35 cellular contexts compared by ENCODE assay signal in the genomic region with DNA sequence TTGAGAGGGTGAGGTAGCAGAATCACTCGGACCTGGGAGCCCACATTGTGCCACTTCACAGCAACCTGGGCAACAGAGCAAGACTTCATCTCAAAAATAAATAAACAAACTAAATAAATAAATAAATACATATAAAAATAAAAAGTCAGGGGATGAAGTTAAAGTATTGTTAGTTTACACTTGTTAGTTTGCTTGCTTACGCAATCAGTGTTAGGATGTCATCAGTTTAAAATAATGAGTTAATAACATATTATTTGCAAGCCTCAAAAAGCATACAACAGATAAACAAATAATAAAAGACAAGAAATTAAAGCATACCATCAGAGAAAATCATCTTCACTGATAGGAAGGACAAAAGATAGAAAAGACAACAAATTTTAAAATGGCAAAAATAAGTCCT.
"Had no signal": no experiment of that assay in that cellular context is flagged by ENCODE, and none has a peak within 500 bp of the region (broad histone marks: within the 10 kb centered on the region; RNA-seq: fewer than 3 reads in every experiment).

No MANE protein-coding gene starts in this region.

- H3K4me3 ChIP-seq: MG63 had no signal

- H3K9me3 ChIP-seq: MG63 had no signal

- DNase-seq: Kasumi-1, MG63, MM.1S, MV-4-11, NCI-H1048, NCI-H1092, NCI-H1105, NCI-H1105 treated with DMSO at 0.1 percent for 48 hours, NCI-H1417, NCI-H1417 treated with DMSO at 0.1 percent for 48 hours, NCI-H1436, NCI-H1436 treated with DMSO at 0.1 percent for 48 hours, NCI-H146, NCI-H1694, NCI-H1694 treated with DMSO at 0.1 percent for 48 hours, NCI-H187, NCI-H187 treated with DMSO at 0.1 percent for 48 hours, NCI-H1930, NCI-H2029, NCI-H2029 treated with DMSO at 0.1 percent for 48 hours, NCI-H2081, NCI-H2081 treated with DMSO at 0.1 percent for 48 hours, NCI-H2107, NCI-H2171, NCI-H2171 treated with DMSO at 0.1 percent for 48 hours, NCI-H2227 treated with DMSO at 0.1 percent for 48 hours, NCI-H226, NCI-H345, NCI-H446, NCI-H446 treated with DMSO at 0.1 percent for 48 hours, NCI-H510A, NCI-H510A treated with DMSO at 0.1 percent for 48 hours, NCI-H524, NCI-H524 treated with DMSO at 0.1 percent for 48 hours, NCI-H526 had no signal

- H3K36me3 ChIP-seq: MG63 had no signal

- H3K27me3 ChIP-seq: MG63 had no signal
